8 cellular contexts compared by ENCODE assay signal in the genomic region with DNA sequence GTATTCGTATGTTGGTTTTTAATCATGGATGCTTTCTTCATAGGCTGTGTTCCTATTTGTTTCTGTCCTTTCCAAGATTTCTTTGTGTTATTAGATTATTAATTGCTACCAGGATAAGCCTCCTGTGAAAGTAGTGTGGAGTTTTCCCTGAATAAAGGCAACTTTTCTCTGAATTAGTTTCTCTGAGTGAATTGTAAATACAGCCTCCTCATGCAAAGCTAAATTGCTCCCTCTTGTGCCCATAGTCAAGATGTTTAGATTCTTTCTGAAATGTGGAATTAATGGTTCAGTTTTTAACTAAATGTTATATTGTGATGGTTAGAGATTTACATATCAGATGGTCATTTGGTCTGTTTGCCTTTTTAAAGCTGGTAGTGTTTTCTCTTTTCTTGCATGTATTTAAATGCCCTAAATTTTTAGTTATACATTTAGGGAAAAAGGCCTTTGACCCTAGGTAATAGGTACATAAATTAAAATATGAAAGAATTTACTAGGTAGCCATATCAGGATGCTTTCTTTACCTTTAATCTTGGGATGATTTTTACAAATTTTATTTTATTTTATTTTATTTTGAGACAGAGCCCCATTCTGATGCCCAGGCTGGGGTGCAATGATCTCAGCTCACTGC. TPM values are rescaled to one million over a fixed set of nuclear protein-coding genes. Genes with fewer than 3 reads are reported as not detected.
A peak's percentile ranks its signal among the peaks of the same experiment; 100 is the strongest.
DNase-seq lines count a peak whose midpoint lies in the region; ATAC-seq and TF ChIP-seq lines count a peak whose summit lies in the region.

No MANE protein-coding gene starts in this region.

- H3K4me3 ChIP-seq in thoracic aorta: no peak overlapping the region

- H3K27ac ChIP-seq in C4-2B (no peak overlapping the region), thoracic aorta (no peak overlapping the region)

- peaks cover 7% of the 10 kb centered on the region for H3K36me3 ChIP-seq in thoracic aorta

- no peaks in the 10 kb centered on the region for H3K27me3 Mint-ChIP-seq in activated CD8-positive, alpha-beta T cell treated with anti-CD3 and anti-CD28 coated beads, Interleukin-2, amount 10 ng/mL, durations not matched to agents 7 days and 5 days (ENCODE audit: low read depth)
- no peaks in the 10 kb centered on the region for H3K27me3 Mint-ChIP-seq in activated naive CD4-positive, alpha-beta T cell treated with anti-CD3 and anti-CD28 coated beads, Interleukin-2, amount 10 ng/mL, durations not matched to agents 7 days and 5 days

- peaks cover 13% of the 10 kb centered on the region for H3K4me1 Mint-ChIP-seq in activated CD8-positive, alpha-beta T cell treated with anti-CD3 and anti-CD28 coated beads, Interleukin-2, amount 10 ng/mL, durations not matched to agents 7 days and 5 days (ENCODE audit: low read depth)
- peaks cover 17% of the 10 kb centered on the region for H3K4me1 Mint-ChIP-seq in activated naive CD4-positive, alpha-beta T cell treated with anti-CD3 and anti-CD28 coated beads, Interleukin-2, amount 10 ng/mL, durations not matched to agents 7 days and 5 days

- TF ChIP-seq CTCF in C4-2B (conservative IDR thresholded peaks at IDR 0.05) (peak; percentile 67), thoracic aorta (IDR thresholded peaks at IDR 0.05) (peak; percentile 46)

- H3K27ac Mint-ChIP-seq in activated CD8-positive, alpha-beta T cell treated with anti-CD3 and anti-CD28 coated beads, Interleukin-2, amount 10 ng/mL, durations not matched to agents 7 days and 5 days: no peak overlapping the region
- no peak overlapping the region for H3K27ac Mint-ChIP-seq in activated naive CD4-positive, alpha-beta T cell treated with anti-CD3 and anti-CD28 coated beads, Interleukin-2, amount 10 ng/mL, durations not matched to agents 7 days and 5 days

- H3K4me3 Mint-ChIP-seq in activated CD8-positive, alpha-beta T cell treated with anti-CD3 and anti-CD28 coated beads, Interleukin-2, amount 10 ng/mL, durations not matched to agents 7 days and 5 days: no peak overlapping the region
- no peak overlapping the region for H3K4me3 Mint-ChIP-seq in activated naive CD4-positive, alpha-beta T cell treated with anti-CD3 and anti-CD28 coated beads, Interleukin-2, amount 10 ng/mL, durations not matched to agents 7 days and 5 days

- DNase-seq in NCI-H2107 treated with DMSO at 0.1 percent for 48 hours (lab: John Stamatoyannopoulos, UW; ENCODE audit: unreplicated experiment) (peak; percentile 49), iPS DF 19.7 (ENCODE audit: low read depth, low spot score) (peak; percentile 7), thoracic aorta (ENCODE audit: low spot score) (no peak)
- peak; percentile 33 for DNase-seq in activated CD8-positive, alpha-beta T cell treated with anti-CD3 and anti-CD28 coated beads, Interleukin-2, amount 10 ng/mL, durations not matched to agents 7 days and 5 days
- DNase-seq in activated naive CD4-positive, alpha-beta T cell treated with anti-CD3 and anti-CD28 coated beads, Interleukin-2, amount 10 ng/mL, durations not matched to agents 7 days and 5 days: no peak

- peaks cover 36% of the 10 kb centered on the region for H3K36me3 Mint-ChIP-seq in activated CD8-positive, alpha-beta T cell treated with anti-CD3 and anti-CD28 coated beads, Interleukin-2, amount 10 ng/mL, durations not matched to agents 7 days and 5 days (ENCODE audit: low read depth)
- peaks cover 34% of the 10 kb centered on the region for H3K36me3 Mint-ChIP-seq in activated naive CD4-positive, alpha-beta T cell treated with anti-CD3 and anti-CD28 coated beads, Interleukin-2, amount 10 ng/mL, durations not matched to agents 7 days and 5 days

- H3K9me3 ChIP-seq in thoracic aorta: no peaks in the 10 kb centered on the region

- ATAC-seq in GM18868 (IDR thresholded peaks at IDR 0.05; ENCODE audit: unreplicated experiment): peak; percentile 62
- ATAC-seq in activated CD8-positive, alpha-beta T cell treated with anti-CD3 and anti-CD28 coated beads, Interleukin-2, amount 10 ng/mL, durations not matched to agents 7 days and 5 days: peak; percentile 47
- ATAC-seq in thoracic aorta (ENCODE audit: insufficient number of reproducible peaks, low FRiP score, low read depth): no peak
- ATAC-seq in GM19324 (IDR thresholded peaks at IDR 0.05; ENCODE audit: low FRiP score, unreplicated experiment): no peak

- POLR2A ChIA-PET in activated CD8-positive, alpha-beta T cell treated with anti-CD3 and anti-CD28 coated beads, Interleukin-2, amount 10 ng/mL, durations not matched to agents 7 days and 5 days (lab: Charles Lee): no interaction called here

- H3K4me1 ChIP-seq in thoracic aorta (ENCODE audit: control insufficient read depth in 1 of 2, low read depth in 2 of 2): no peaks in the 10 kb centered on the region

- no peaks in the 10 kb centered on the region for H3K27me3 ChIP-seq in thoracic aorta (replicated peaks; ENCODE audit: insufficient read depth)

- CTCF ChIA-PET in activated CD8-positive, alpha-beta T cell treated with anti-CD3 and anti-CD28 coated beads, Interleukin-2, amount 10 ng/mL, durations not matched to agents 7 days and 5 days (lab: Charles Lee): interaction anchor here (1.1 to 7.4 kb wide), 7 partner anchors 9 to 162 kb away, joined by 3 to 58 read pairs (median 5); no protein-coding TSS in a partner anchor
- CTCF ChIA-PET in activated naive CD4-positive, alpha-beta T cell treated with anti-CD3 and anti-CD28 coated beads, Interleukin-2, amount 10 ng/mL, durations not matched to agents 7 days and 5 days (lab: Charles Lee): interaction anchor here (0.5 to 2.1 kb wide), 8 partner anchors 10 to 142 kb away, joined by 3 to 13 read pairs (median 4); a partner anchor contains a TSS

- H3K9me3 Mint-ChIP-seq in activated CD8-positive, alpha-beta T cell treated with anti-CD3 and anti-CD28 coated beads, Interleukin-2, amount 10 ng/mL, durations not matched to agents 7 days and 5 days (ENCODE audit: insufficient read depth): no peaks in the 10 kb centered on the region
- no peaks in the 10 kb centered on the region for H3K9me3 Mint-ChIP-seq in activated naive CD4-positive, alpha-beta T cell treated with anti-CD3 and anti-CD28 coated beads, Interleukin-2, amount 10 ng/mL, durations not matched to agents 7 days and 5 days

RNA-seq across cellular contexts. Expression of a gene that starts 8.9 kb away (rescaled TPM):
- 10 to 100 TPM; 33.4 to 35.9 TPM for total RNA-seq in activated CD8-positive, alpha-beta T cell treated with anti-CD3 and anti-CD28 coated beads, Interleukin-2, amount 10 ng/mL, durations not matched to agents 7 days and 5 days
- 10 to 100 TPM; 16.0 to 19.8 TPM for total RNA-seq in thoracic aorta

RNA-seq across cellular contexts. Expression of a gene that starts 9.4 kb away (rescaled TPM):
- 10 to 100 TPM; 35.4 to 35.8 TPM for total RNA-seq in activated CD8-positive, alpha-beta T cell treated with anti-CD3 and anti-CD28 coated beads, Interleukin-2, amount 10 ng/mL, durations not matched to agents 7 days and 5 days
- 10 to 100 TPM; 12.3 to 15.2 TPM for total RNA-seq in thoracic aorta

Comparison
In these comparisons a context has a peak if more than half of its experiments do, and no peak if none do; other contexts are left out.
1. ATAC-seq: peak in GM18868 (single experiment) and activated CD8-positive, alpha-beta T cell treated with anti-CD3 and anti-CD28 coated beads, Interleukin-2, amount 10 ng/mL, durations not matched to agents 7 days and 5 days (single experiment); none in thoracic aorta (single experiment) and GM19324 (single experiment).
2. DNase-seq: peak in NCI-H2107 treated with DMSO at 0.1 percent for 48 hours (single experiment), activated CD8-positive, alpha-beta T cell treated with anti-CD3 and anti-CD28 coated beads, Interleukin-2, amount 10 ng/mL, durations not matched to agents 7 days and 5 days (single experiment) and iPS DF 19.7 (single experiment); none in thoracic aorta (single experiment) and activated naive CD4-positive, alpha-beta T cell treated with anti-CD3 and anti-CD28 coated beads, Interleukin-2, amount 10 ng/mL, durations not matched to agents 7 days and 5 days (single experiment).